8 cellular contexts compared by ENCODE assay signal in the genomic region with DNA sequence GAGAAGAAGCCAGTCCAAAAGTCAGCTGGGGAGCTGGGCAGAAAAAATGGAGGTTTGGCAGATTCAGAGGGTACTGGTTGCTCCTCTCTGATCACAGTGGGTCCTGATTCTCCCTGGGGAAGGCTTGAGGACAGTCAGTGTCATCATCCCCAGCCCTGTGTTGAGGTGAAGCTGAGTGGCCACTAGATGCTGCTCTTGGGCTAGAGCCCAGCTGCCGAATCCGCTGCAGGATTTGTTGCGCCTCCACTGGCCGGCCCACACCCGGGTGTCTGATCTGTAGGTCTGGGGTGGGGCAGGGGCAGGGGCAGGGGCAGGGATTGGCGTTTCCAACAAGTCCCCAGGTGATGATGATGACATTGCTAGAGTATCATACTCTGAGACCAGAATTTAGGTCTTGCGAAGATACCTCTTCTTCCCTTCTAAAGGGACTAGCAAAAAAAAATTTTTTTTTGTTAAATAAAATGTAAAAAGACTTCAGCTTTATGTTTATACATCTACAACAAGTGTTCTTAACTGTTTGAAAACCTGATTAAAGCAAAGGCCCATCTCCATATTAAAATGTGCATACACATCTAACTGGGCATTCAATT.
DNase-seq lines count a peak whose midpoint lies in the region; ATAC-seq and TF ChIP-seq lines count a peak whose summit lies in the region.

No MANE protein-coding gene starts in this region.

- no peaks in the 10 kb centered on the region for H3K9me3 Mint-ChIP-seq in activated naive CD4-positive, alpha-beta T cell treated with anti-CD3 and anti-CD28 coated beads, Interleukin-2, amount 50 U/mL, for 72 hours

- no peaks in the 10 kb centered on the region for H3K9me3 ChIP-seq in upper lobe of right lung

- peaks cover 0 to 4% of the 10 kb centered on the region in 2 donors for H3K36me3 Mint-ChIP-seq in activated naive CD4-positive, alpha-beta T cell treated with anti-CD3 and anti-CD28 coated beads, Interleukin-2, amount 50 U/mL, for 72 hours

- peak; percentile 54 to 60 for ATAC-seq in activated naive CD4-positive, alpha-beta T cell treated with anti-CD3 and anti-CD28 coated beads, Interleukin-2, amount 50 U/mL, for 72 hours
- peak; percentile 65 for ATAC-seq in upper lobe of right lung
- ATAC-seq in GM18873 (IDR thresholded peaks at IDR 0.05; ENCODE audit: low FRiP score, unreplicated experiment) = no peak
- no peak for ATAC-seq in HG02759 (IDR thresholded peaks at IDR 0.05; ENCODE audit: unreplicated experiment)

- DNase-seq in activated naive CD4-positive, alpha-beta T cell treated with anti-CD3 and anti-CD28 coated beads, Interleukin-2, amount 50 U/mL, for 72 hours (ENCODE audit: low spot score in 2 of 2) = no peak
- DNase-seq in activated naive CD4-positive, alpha-beta T cell treated with anti-CD3 and anti-CD28 coated beads, Interleukin-2, amount 50 U/mL, for 16 hours = no peak
- DNase-seq in NCI-H345 (lab: John Stamatoyannopoulos, UW) (peak; percentile 74), brain microvascular endothelial cell (peak; percentile 67), kidney epithelial cell (ENCODE audit: low read depth) (no peak), upper lobe of right lung (no peak)

- TF ChIP-seq CTCF in brain microvascular endothelial cell (IDR thresholded peaks at IDR 0.05; ENCODE audit: low read depth, low read length, missing control alignments) (peak; percentile 95), kidney epithelial cell (IDR thresholded peaks at IDR 0.05; ENCODE audit: insufficient read depth, low read length, poor library complexity, severe bottlenecking) (peak; percentile 99), upper lobe of right lung (IDR thresholded peaks at IDR 0.05) (peak; percentile 61)

- H3K4me3 ChIP-seq in brain microvascular endothelial cell (ENCODE audit: low read depth, low read length) (no peak overlapping the region), kidney epithelial cell (ENCODE audit: low read depth, low read length) (no peak overlapping the region), upper lobe of right lung (no peak overlapping the region)

- H3K27ac ChIP-seq in brain microvascular endothelial cell (no peak overlapping the region), upper lobe of right lung (no peak overlapping the region)

- H3K36me3 ChIP-seq in brain microvascular endothelial cell (replicated peaks) = no peaks in the 10 kb centered on the region
- no peaks in the 10 kb centered on the region for H3K36me3 ChIP-seq in kidney epithelial cell (ENCODE audit: control insufficient read depth, insufficient read depth, low read length)
- no peaks in the 10 kb centered on the region for H3K36me3 ChIP-seq in upper lobe of right lung

- H3K27me3 ChIP-seq in brain microvascular endothelial cell (replicated peaks) = no peaks in the 10 kb centered on the region
- no peaks in the 10 kb centered on the region for H3K27me3 ChIP-seq in kidney epithelial cell (ENCODE audit: control insufficient read depth, insufficient read depth, low read length)
- no peaks in the 10 kb centered on the region for H3K27me3 ChIP-seq in upper lobe of right lung

- in situ Hi-C loops in brain microvascular endothelial cell (cut with HindIII; ENCODE audit: low pct_ligation_motif_present, low sequenced_read_pairs) = loop anchor here (25.0 kb wide), 1 partner anchor 200 kb away; no protein-coding TSS in a partner anchor

- intact Hi-C loops in upper lobe of right lung (cut with DNase I) = loop anchor here (5.0 kb wide), 1 partner anchor 150 kb away; no protein-coding TSS in a partner anchor

- H3K27ac Mint-ChIP-seq in activated naive CD4-positive, alpha-beta T cell treated with anti-CD3 and anti-CD28 coated beads, Interleukin-2, amount 50 U/mL, for 72 hours = no peak overlapping the region

- H3K4me1 ChIP-seq in upper lobe of right lung = no peaks in the 10 kb centered on the region

Comparison
In these comparisons a context has a peak if more than half of its experiments do, and no peak if none do; other contexts are left out.
1. ATAC-seq: peak in activated naive CD4-positive, alpha-beta T cell treated with anti-CD3 and anti-CD28 coated beads, Interleukin-2, amount 50 U/mL, for 72 hours (2 of 2) and upper lobe of right lung (single experiment); none in GM18873 (single experiment) and HG02759 (single experiment).
2. DNase-seq: peak in NCI-H345 (single experiment) and brain microvascular endothelial cell (single experiment); none in activated naive CD4-positive, alpha-beta T cell treated with anti-CD3 and anti-CD28 coated beads, Interleukin-2, amount 50 U/mL, for 72 hours (0 of 2), activated naive CD4-positive, alpha-beta T cell treated with anti-CD3 and anti-CD28 coated beads, Interleukin-2, amount 50 U/mL, for 16 hours (single experiment), kidney epithelial cell (single experiment) and upper lobe of right lung (single experiment).
3. Peak in every context shown above with its lines, with median percentiles within 50 percentile points of each other: CTCF ChIP-seq.